Comparison of ENCODE assay signal across 18 cellular contexts in the genomic region with DNA sequence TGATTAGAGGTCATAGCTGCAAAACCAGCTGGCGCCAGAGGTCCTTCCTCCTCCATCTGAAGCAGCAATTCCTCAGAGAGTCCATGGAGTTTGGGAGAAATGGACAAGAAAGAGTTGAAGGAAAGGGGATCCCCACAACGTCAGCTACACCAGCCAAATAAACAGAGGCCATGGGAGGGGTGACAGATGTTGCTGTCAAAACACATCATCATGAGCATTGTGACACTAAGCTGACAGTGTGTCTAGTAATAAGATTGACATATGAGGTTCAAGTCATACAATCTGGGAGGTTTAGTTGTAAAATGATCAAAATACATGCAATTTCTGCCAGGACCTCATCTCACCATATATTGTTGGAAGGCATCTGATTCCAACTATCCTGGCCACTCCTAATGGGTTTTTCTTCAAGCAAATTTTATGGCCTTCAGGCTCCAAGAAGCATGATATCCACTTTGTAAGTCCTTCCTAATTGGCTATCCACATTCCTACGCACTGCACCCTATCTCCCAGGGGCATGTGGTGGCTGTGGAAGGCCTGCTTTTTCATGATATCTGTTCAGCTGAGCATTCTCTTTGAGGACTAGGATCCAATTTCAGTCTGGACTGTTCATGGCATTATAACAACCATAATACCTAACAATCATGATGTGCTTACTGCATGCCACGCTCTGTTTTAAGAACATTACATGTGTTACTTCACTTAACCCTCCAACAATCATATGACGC.
DNase-seq lines count a peak whose midpoint lies in the region; ATAC-seq and TF ChIP-seq lines count a peak whose summit lies in the region.
"Had no signal": no experiment of that assay in that cellular context is flagged by ENCODE, and none has a peak within 500 bp of the region (broad histone marks: within the 10 kb centered on the region; RNA-seq: fewer than 3 reads in every experiment).

No MANE protein-coding gene starts in this region.

- ATAC-seq in activated CD8-positive, alpha-beta T cell treated with anti-CD3 and anti-CD28 coated beads, Interleukin-2, amount 10 ng/mL, durations not matched to agents 7 days and 5 days, result no peak
- ATAC-seq in activated CD8-positive, alpha-beta T cell treated with anti-CD3 and anti-CD28 coated beads for 36 hours, result no peak
- no peak for ATAC-seq in GM21717 (IDR thresholded peaks at IDR 0.05; ENCODE audit: unreplicated experiment)
- ATAC-seq: A549, GM23338 had no signal

- CTCF ChIA-PET in activated CD8-positive, alpha-beta T cell treated with anti-CD3 and anti-CD28 coated beads, Interleukin-2, amount 10 ng/mL, durations not matched to agents 7 days and 5 days (lab: Charles Lee), result no interaction called here
- CTCF ChIA-PET in activated CD8-positive, alpha-beta T cell treated with anti-CD3 and anti-CD28 coated beads for 36 hours (lab: Charles Lee), result no interaction called here

- H3K27ac Mint-ChIP-seq in activated CD8-positive, alpha-beta T cell treated with anti-CD3 and anti-CD28 coated beads, Interleukin-2, amount 10 ng/mL, durations not matched to agents 7 days and 5 days, result peak overlapping the region; percentile 26
- H3K27ac Mint-ChIP-seq in activated CD8-positive, alpha-beta T cell treated with anti-CD3 and anti-CD28 coated beads for 36 hours, result no peak overlapping the region
- peak overlapping the region; percentile 93 to 98 (median 96) for H3K27ac Mint-ChIP-seq in immature natural killer cell
- no peak overlapping the region for H3K27ac Mint-ChIP-seq in CD14-positive monocyte
- H3K27ac Mint-ChIP-seq: CD4-positive, CD25-positive, alpha-beta regulatory T cell; GM23338 had no signal

- no peak for TF ChIP-seq CTCF in activated CD8-positive, alpha-beta T cell treated with anti-CD3 and anti-CD28 coated beads for 36 hours (IDR thresholded peaks at IDR 0.05)
- no peak for TF ChIP-seq CTCF in CD14-positive monocyte (IDR thresholded peaks at IDR 0.05)

- H3K4me1 Mint-ChIP-seq in activated CD8-positive, alpha-beta T cell treated with anti-CD3 and anti-CD28 coated beads, Interleukin-2, amount 10 ng/mL, durations not matched to agents 7 days and 5 days (ENCODE audit: low read depth), result peaks cover 28% of the 10 kb centered on the region
- H3K4me1 Mint-ChIP-seq in activated CD8-positive, alpha-beta T cell treated with anti-CD3 and anti-CD28 coated beads for 36 hours (ENCODE audit: low read depth), result peaks cover 2% of the 10 kb centered on the region
- H3K4me1 Mint-ChIP-seq in immature natural killer cell (peaks cover 44 to 82% of the 10 kb centered on the region in 2 donors), CD14-positive monocyte (peaks cover 16% of the 10 kb centered on the region)
- H3K4me1 Mint-ChIP-seq: GM23338 had no signal

- no peak for DNase-seq in activated CD8-positive, alpha-beta T cell treated with anti-CD3 and anti-CD28 coated beads, Interleukin-2, amount 10 ng/mL, durations not matched to agents 7 days and 5 days
- DNase-seq in activated CD8-positive, alpha-beta T cell treated with anti-CD3 and anti-CD28 coated beads for 36 hours, result no peak
- DNase-seq in OCI-M1 (lab: John Stamatoyannopoulos, UW) (peak; percentile 24), immature natural killer cell (peak in 2 of 3 donors; percentile 32 to 45), CD14-positive monocyte (ENCODE audit: low spot score) (no peak), dermis blood vessel endothelial cell (no peak)
- DNase-seq: BE2C; CD4-positive, CD25-positive, alpha-beta regulatory T cell; DND-41; MG63; NCI-H1417; NCI-H1694 treated with DMSO at 0.1 percent for 48 hours; NCI-H2081 treated with DMSO at 0.1 percent for 48 hours; NCI-H524 treated with DMSO at 0.1 percent for 48 hours; Right ventricle myocardium superior had no signal

- no peak overlapping the region for H3K4me3 Mint-ChIP-seq in activated CD8-positive, alpha-beta T cell treated with anti-CD3 and anti-CD28 coated beads, Interleukin-2, amount 10 ng/mL, durations not matched to agents 7 days and 5 days
- H3K4me3 Mint-ChIP-seq in activated CD8-positive, alpha-beta T cell treated with anti-CD3 and anti-CD28 coated beads for 36 hours, result no peak overlapping the region
- H3K4me3 Mint-ChIP-seq in immature natural killer cell, result peak overlapping the region; percentile 55 to 73 (median 65)
- no peak overlapping the region for H3K4me3 Mint-ChIP-seq in CD14-positive monocyte
- H3K4me3 Mint-ChIP-seq: CD4-positive, CD25-positive, alpha-beta regulatory T cell; GM23338 had no signal

- peaks cover 2% of the 10 kb centered on the region for H3K36me3 Mint-ChIP-seq in activated CD8-positive, alpha-beta T cell treated with anti-CD3 and anti-CD28 coated beads, Interleukin-2, amount 10 ng/mL, durations not matched to agents 7 days and 5 days (ENCODE audit: low read depth)
- no peaks in the 10 kb centered on the region for H3K36me3 Mint-ChIP-seq in activated CD8-positive, alpha-beta T cell treated with anti-CD3 and anti-CD28 coated beads for 36 hours (ENCODE audit: low read depth)
- peaks cover 0 to 7% (median 3%) of the 10 kb centered on the region in 3 donors for H3K36me3 Mint-ChIP-seq in immature natural killer cell
- H3K36me3 Mint-ChIP-seq in CD14-positive monocyte, result no peaks in the 10 kb centered on the region
- H3K36me3 Mint-ChIP-seq: CD4-positive, CD25-positive, alpha-beta regulatory T cell had no signal

- H3K27me3 Mint-ChIP-seq in activated CD8-positive, alpha-beta T cell treated with anti-CD3 and anti-CD28 coated beads, Interleukin-2, amount 10 ng/mL, durations not matched to agents 7 days and 5 days (ENCODE audit: low read depth), result no peaks in the 10 kb centered on the region
- H3K27me3 Mint-ChIP-seq in activated CD8-positive, alpha-beta T cell treated with anti-CD3 and anti-CD28 coated beads for 36 hours, result no peaks in the 10 kb centered on the region
- H3K27me3 Mint-ChIP-seq in immature natural killer cell (ENCODE audit: low read depth in 3 of 3) (peaks cover 0 to 6% (median 4%) of the 10 kb centered on the region in 3 donors), CD14-positive monocyte (ENCODE audit: low read depth in 3 of 3) (peaks cover 0 to 3% (median 0%) of the 10 kb centered on the region in 3 donors)
- H3K27me3 Mint-ChIP-seq: CD4-positive, CD25-positive, alpha-beta regulatory T cell had no signal

- intact Hi-C loops in activated CD8-positive, alpha-beta T cell treated with anti-CD3 and anti-CD28 coated beads for 36 hours (cut with micrococcal nuclease), result no loop called here
- intact Hi-C loops in CD14-positive monocyte (cut with micrococcal nuclease), result no loop called here

- H3K9me3 Mint-ChIP-seq in activated CD8-positive, alpha-beta T cell treated with anti-CD3 and anti-CD28 coated beads, Interleukin-2, amount 10 ng/mL, durations not matched to agents 7 days and 5 days (ENCODE audit: insufficient read depth), result no peaks in the 10 kb centered on the region
- H3K9me3 Mint-ChIP-seq in activated CD8-positive, alpha-beta T cell treated with anti-CD3 and anti-CD28 coated beads for 36 hours, result no peaks in the 10 kb centered on the region
- H3K9me3 Mint-ChIP-seq in immature natural killer cell, result no peaks in the 10 kb centered on the region
- peaks cover 0 to 2% (median 0%) of the 10 kb centered on the region in 7 donors for H3K9me3 Mint-ChIP-seq in CD14-positive monocyte
- H3K9me3 Mint-ChIP-seq: GM23338 had no signal

- POLR2A ChIA-PET in activated CD8-positive, alpha-beta T cell treated with anti-CD3 and anti-CD28 coated beads, Interleukin-2, amount 10 ng/mL, durations not matched to agents 7 days and 5 days (lab: Charles Lee), result interaction anchor here (1.0 kb wide), 1 partner anchor 10 kb away, joined by 3 read pairs; no protein-coding TSS in a partner anchor
- POLR2A ChIA-PET in activated CD8-positive, alpha-beta T cell treated with anti-CD3 and anti-CD28 coated beads for 36 hours (lab: Charles Lee), result no interaction called here

Comparison
In these comparisons a context has a peak if more than half of its experiments do, and no peak if none do; other contexts are left out.
1. H3K27ac Mint-ChIP-seq: peak in activated CD8-positive, alpha-beta T cell treated with anti-CD3 and anti-CD28 coated beads, Interleukin-2, amount 10 ng/mL, durations not matched to agents 7 days and 5 days (single experiment) and immature natural killer cell (6 of 6); none in activated CD8-positive, alpha-beta T cell treated with anti-CD3 and anti-CD28 coated beads for 36 hours (single experiment) and CD14-positive monocyte (0 of 7).
2. DNase-seq: peak in OCI-M1 (single experiment) and immature natural killer cell (2 of 3); none in activated CD8-positive, alpha-beta T cell treated with anti-CD3 and anti-CD28 coated beads, Interleukin-2, amount 10 ng/mL, durations not matched to agents 7 days and 5 days (single experiment), activated CD8-positive, alpha-beta T cell treated with anti-CD3 and anti-CD28 coated beads for 36 hours (single experiment), CD14-positive monocyte (single experiment) and dermis blood vessel endothelial cell (single experiment).
3. H3K4me3 Mint-ChIP-seq: peak in immature natural killer cell (5 of 5); none in activated CD8-positive, alpha-beta T cell treated with anti-CD3 and anti-CD28 coated beads, Interleukin-2, amount 10 ng/mL, durations not matched to agents 7 days and 5 days (single experiment), activated CD8-positive, alpha-beta T cell treated with anti-CD3 and anti-CD28 coated beads for 36 hours (single experiment) and CD14-positive monocyte (0 of 2).